In genomic region chr3:124800511-124801374, GRCh38 we compare ENCODE assay signal across 3 cellular contexts.
TF ChIP-seq lines count a peak whose summit lies in the region.

No MANE protein-coding gene starts in this region.

TF ChIP-seq in liver, 16 proteins besides CTCF, POLR2A, EP300 and RAD21:
- TF ChIP-seq SP1 (IDR thresholded peaks at IDR 0.05) = peak; percentile 24
- no peak for TF ChIP-seq FOXA2 (IDR thresholded peaks at IDR 0.05)
- TF ChIP-seq NR2F2 (IDR thresholded peaks at IDR 0.05) = peak; percentile 63

TF ChIP-seq in HepG2, 621 proteins besides CTCF, POLR2A, EP300 and RAD21 (continues in another document):
- TF ChIP-seq FOXO4 (CRISPR knock-in tag; conservative IDR thresholded peaks at IDR 0.05) (no peak), ZNF574 (CRISPR knock-in tag; IDR thresholded peaks at IDR 0.05) (no peak), FOXP4 (CRISPR knock-in tag; IDR thresholded peaks at IDR 0.05) (no peak), DBP (CRISPR knock-in tag; IDR thresholded peaks at IDR 0.05; ENCODE audit: not compliant biosample characterization) (no peak), SNAI1 (CRISPR knock-in tag; IDR thresholded peaks at IDR 0.05; ENCODE audit: borderline replicate concordance) (no peak), TFAP4 (IDR thresholded peaks at IDR 0.05; ENCODE audit: borderline replicate concordance, low read depth) (no peak), MAFK (conservative IDR thresholded peaks at IDR 0.05 in 1 of 2, IDR thresholded peaks at IDR 0.05 in 1 of 2; ENCODE audit: low read length in 2 of 2) (no peak), THRA (CRISPR knock-in tag; IDR thresholded peaks at IDR 0.05; ENCODE audit: borderline replicate concordance) (no peak), GABPA (IDR thresholded peaks at IDR 0.05; ENCODE audit: low read depth, low read length) (no peak), GABPA (CRISPR knock-in tag; IDR thresholded peaks at IDR 0.05; ENCODE audit: low read depth) (no peak), ZNF670 (CRISPR knock-in tag; IDR thresholded peaks at IDR 0.05; ENCODE audit: borderline replicate concordance) (no peak), GMEB2 (CRISPR knock-in tag; IDR thresholded peaks at IDR 0.05; ENCODE audit: low read depth) (no peak), CAMTA2 (CRISPR knock-in tag; IDR thresholded peaks at IDR 0.05; ENCODE audit: borderline replicate concordance) (no peak)

TF ChIP-seq in H1, 55 proteins besides CTCF, POLR2A, EP300 and RAD21:
- TF ChIP-seq YY1 (IDR thresholded peaks at IDR 0.05; ENCODE audit: low read depth, low read length) = no peak
- TF ChIP-seq NANOG (IDR thresholded peaks at IDR 0.05; ENCODE audit: insufficient read depth, low read depth, low read length, poor library complexity, severe bottlenecking) = no peak
- TF ChIP-seq TAF7 (optimal IDR thresholded peaks at IDR 0.05; ENCODE audit: borderline replicate concordance, low read depth, low read length) = no peak
